In genomic region chr10:1375805-1376170, GRCh38 we compare ENCODE assay signal across 1 cellular context.
TF ChIP-seq lines count a peak whose summit lies in the region.

No MANE protein-coding gene starts in this region.

TF ChIP-seq in IMR-90, 13 proteins besides CTCF, POLR2A, EP300 and RAD21:
- TF ChIP-seq MXI1 (IDR thresholded peaks at IDR 0.05; ENCODE audit: borderline replicate concordance, low read depth, low read length): no peak
- TF ChIP-seq CEBPB (IDR thresholded peaks at IDR 0.05; ENCODE audit: low read depth, low read length): no peak
- TF ChIP-seq BHLHE40 (IDR thresholded peaks at IDR 0.05; ENCODE audit: low read depth, low read length): no peak
- TF ChIP-seq MAZ (IDR thresholded peaks at IDR 0.05; ENCODE audit: borderline replicate concordance, low read depth, low read length): no peak
- no peak for TF ChIP-seq RCOR1 (IDR thresholded peaks at IDR 0.05; ENCODE audit: insufficient replicate concordance, low read length)
- TF ChIP-seq RFX5 (IDR thresholded peaks at IDR 0.05; ENCODE audit: low read depth, low read length): no peak
- TF ChIP-seq ELK1 (IDR thresholded peaks at IDR 0.05; ENCODE audit: borderline replicate concordance, low read depth, low read length): no peak
- TF ChIP-seq NFE2L2 (IDR thresholded peaks at IDR 0.05; ENCODE audit: low read depth, low read length): no peak
- no peak for TF ChIP-seq CHD1 (IDR thresholded peaks at IDR 0.05; ENCODE audit: low read depth, low read length)
- TF ChIP-seq MAFK (IDR thresholded peaks at IDR 0.05; ENCODE audit: low read depth, low read length): no peak
- TF ChIP-seq USF2 (IDR thresholded peaks at IDR 0.05; ENCODE audit: low read depth, low read length): no peak
- TF ChIP-seq FOS (IDR thresholded peaks at IDR 0.05; ENCODE audit: low read depth, low read length): no peak
- TF ChIP-seq SMC3 (IDR thresholded peaks at IDR 0.05; ENCODE audit: low read depth, low read length): no peak
